ENCODE assay signal across 8 cellular contexts in genomic region chr1:71049951-71050598, GRCh38. TPM values are rescaled to one million over a fixed set of nuclear protein-coding genes. Genes with fewer than 3 reads are reported as not detected.
DNase-seq lines count a peak whose midpoint lies in the region; ATAC-seq and TF ChIP-seq lines count a peak whose summit lies in the region.

No MANE protein-coding gene starts in this region.

- in situ Hi-C loops in brain microvascular endothelial cell (cut with HindIII; ENCODE audit: low pct_ligation_motif_present, low sequenced_read_pairs) = loop anchor here (25.0 kb wide), 1 partner anchor 813 kb away; no protein-coding TSS in a partner anchor

- no peak overlapping the region for H3K4me3 ChIP-seq in brain microvascular endothelial cell (ENCODE audit: low read depth, low read length)

- ATAC-seq in GM21528 (IDR thresholded peaks at IDR 0.05; ENCODE audit: low FRiP score, unreplicated experiment) = peak; percentile 73
- ATAC-seq in stimulated activated naive CD8-positive, alpha-beta T cell treated with anti-CD3 and anti-CD28 coated beads, Interleukin-15, Interleukin-2, amounts not matched to agents 100 U/mL and 50 U/mL, for 24 hours = peak; percentile 55

- H3K36me3 ChIP-seq in brain microvascular endothelial cell (replicated peaks) = no peaks in the 10 kb centered on the region

- peaks cover 39% of the 10 kb centered on the region for H3K27me3 ChIP-seq in brain microvascular endothelial cell (replicated peaks)

- TF ChIP-seq CTCF in brain microvascular endothelial cell (IDR thresholded peaks at IDR 0.05; ENCODE audit: low read depth, low read length, missing control alignments) = peak; percentile 62

- H3K27ac ChIP-seq in brain microvascular endothelial cell = no peak overlapping the region

- DNase-seq in GDM1 (lab: John Stamatoyannopoulos, UW) (peak; percentile 16), HS-5 (ENCODE audit: low read depth) (peak; percentile 64), NCI-H774 (lab: John Stamatoyannopoulos, UW) (peak; percentile 68), brain microvascular endothelial cell (peak; percentile 60), inferior parietal cortex (ENCODE audit: extremely low spot score) (peak; percentile 87), ureter (ENCODE audit: low spot score) (no peak)
- DNase-seq in stimulated activated naive CD8-positive, alpha-beta T cell treated with anti-CD3 and anti-CD28 coated beads, Interleukin-15, Interleukin-2, amounts not matched to agents 100 U/mL and 50 U/mL, for 24 hours = no peak

RNA-seq across cellular contexts. Expression of gene PTGER3, which starts 2.5 kb away (rescaled TPM):
- 6.0 TPM for total RNA-seq in ureter

RNA-seq across cellular contexts. Expression of gene ZRANB2, which starts 30.8 kb away (rescaled TPM):
- 105 TPM for total RNA-seq in ureter

Comparison
In these comparisons a context has a peak if more than half of its experiments do, and no peak if none do; other contexts are left out.
1. DNase-seq: peak in GDM1 (single experiment), HS-5 (single experiment), NCI-H774 (single experiment), brain microvascular endothelial cell (single experiment) and inferior parietal cortex (single experiment); none in stimulated activated naive CD8-positive, alpha-beta T cell treated with anti-CD3 and anti-CD28 coated beads, Interleukin-15, Interleukin-2, amounts not matched to agents 100 U/mL and 50 U/mL, for 24 hours (single experiment) and ureter (single experiment).